1 cellular context compared by ENCODE assay signal in the genomic region with DNA sequence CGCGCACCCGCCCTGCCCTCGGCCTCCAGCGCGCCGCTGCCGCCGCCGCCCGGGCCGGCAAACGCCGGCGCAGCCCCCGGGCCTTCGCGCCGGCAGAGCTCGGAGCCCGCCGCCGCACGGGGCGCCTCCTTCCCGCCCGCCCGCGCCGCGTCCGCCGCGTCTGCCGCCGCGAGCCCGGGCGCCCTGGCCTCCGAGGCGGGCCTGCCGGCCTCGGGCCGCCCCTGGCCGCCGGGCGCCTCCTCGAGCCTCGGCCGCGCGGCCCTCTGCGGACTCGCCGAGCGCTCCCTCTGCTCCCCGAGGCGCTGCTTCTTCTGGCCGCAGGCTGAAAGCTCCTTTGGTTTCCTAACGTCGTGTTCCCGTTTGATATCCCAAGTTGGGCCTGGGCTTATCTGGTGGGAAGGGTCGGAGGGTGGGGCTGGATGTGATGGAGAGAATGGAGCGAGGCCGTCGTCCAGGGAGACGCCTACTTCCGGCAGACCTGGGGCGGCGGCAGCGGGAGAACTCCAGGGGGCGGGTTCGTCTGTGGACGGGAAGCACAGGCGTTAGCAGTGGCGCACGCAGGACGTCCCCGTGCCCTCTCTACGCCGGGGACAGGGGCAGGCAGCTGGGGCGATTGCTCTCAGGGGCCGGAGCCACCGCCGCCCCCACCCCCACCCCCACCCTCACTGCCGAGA.
A peak's percentile ranks its signal among the peaks of the same experiment; 100 is the strongest.
TF ChIP-seq lines count a peak whose summit lies in the region.

No MANE protein-coding gene starts in this region.

TF ChIP-seq in HEK293, 187 proteins besides CTCF, POLR2A, EP300 and RAD21 (continued from another document):
- TF ChIP-seq, protein P1, sequence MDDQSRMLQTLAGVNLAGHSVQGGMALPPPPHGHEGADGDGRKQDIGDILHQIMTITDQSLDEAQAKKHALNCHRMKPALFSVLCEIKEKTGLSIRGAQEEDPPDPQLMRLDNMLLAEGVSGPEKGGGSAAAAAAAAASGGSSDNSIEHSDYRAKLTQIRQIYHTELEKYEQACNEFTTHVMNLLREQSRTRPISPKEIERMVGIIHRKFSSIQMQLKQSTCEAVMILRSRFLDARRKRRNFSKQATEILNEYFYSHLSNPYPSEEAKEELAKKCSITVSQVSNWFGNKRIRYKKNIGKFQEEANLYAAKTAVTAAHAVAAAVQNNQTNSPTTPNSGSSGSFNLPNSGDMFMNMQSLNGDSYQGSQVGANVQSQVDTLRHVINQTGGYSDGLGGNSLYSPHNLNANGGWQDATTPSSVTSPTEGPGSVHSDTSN (CRISPR knock-in tag; IDR thresholded peaks at IDR 0.05) = no peak
- TF ChIP-seq, protein P2, sequence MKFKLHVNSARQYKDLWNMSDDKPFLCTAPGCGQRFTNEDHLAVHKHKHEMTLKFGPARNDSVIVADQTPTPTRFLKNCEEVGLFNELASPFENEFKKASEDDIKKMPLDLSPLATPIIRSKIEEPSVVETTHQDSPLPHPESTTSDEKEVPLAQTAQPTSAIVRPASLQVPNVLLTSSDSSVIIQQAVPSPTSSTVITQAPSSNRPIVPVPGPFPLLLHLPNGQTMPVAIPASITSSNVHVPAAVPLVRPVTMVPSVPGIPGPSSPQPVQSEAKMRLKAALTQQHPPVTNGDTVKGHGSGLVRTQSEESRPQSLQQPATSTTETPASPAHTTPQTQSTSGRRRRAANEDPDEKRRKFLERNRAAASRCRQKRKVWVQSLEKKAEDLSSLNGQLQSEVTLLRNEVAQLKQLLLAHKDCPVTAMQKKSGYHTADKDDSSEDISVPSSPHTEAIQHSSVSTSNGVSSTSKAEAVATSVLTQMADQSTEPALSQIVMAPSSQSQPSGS (tag by site-specific recombination; IDR thresholded peaks at IDR 0.05; ENCODE audit: low read depth) = no peak
- TF ChIP-seq SALL2 (tag by site-specific recombination; IDR thresholded peaks at IDR 0.05; ENCODE audit: borderline replicate concordance) (no peak), ZNF747 (tag by site-specific recombination; IDR thresholded peaks at IDR 0.05) (no peak), KLF1 (tag by site-specific recombination; IDR thresholded peaks at IDR 0.05) (peak; percentile 63), ZNF626 (tag by site-specific recombination; IDR thresholded peaks at IDR 0.05) (no peak), OSR2 (tag by site-specific recombination; IDR thresholded peaks at IDR 0.05) (no peak), ZNF629 (tag by site-specific recombination; IDR thresholded peaks at IDR 0.05) (0 out of 2 replicates have a peak, but pooled peaks have one; percentile 9), ZEB2 (tag by site-specific recombination; IDR thresholded peaks at IDR 0.05) (peak; percentile 20; the same call in 1 of the 2 replicates), GFI1B (tag by site-specific recombination; IDR thresholded peaks at IDR 0.05) (no peak), KLF7 (tag by site-specific recombination; IDR thresholded peaks at IDR 0.05; ENCODE audit: borderline replicate concordance) (peak; percentile 53; the same call in 1 of the 2 replicates), EGR2 (tag by site-specific recombination; IDR thresholded peaks at IDR 0.05; ENCODE audit: low read depth) (no peak), ZNF133 (tag by site-specific recombination; IDR thresholded peaks at IDR 0.05) (no peak), ZNF221 (tag by site-specific recombination; IDR thresholded peaks at IDR 0.05; ENCODE audit: borderline replicate concordance) (no peak)
- TF ChIP-seq, protein P3, sequence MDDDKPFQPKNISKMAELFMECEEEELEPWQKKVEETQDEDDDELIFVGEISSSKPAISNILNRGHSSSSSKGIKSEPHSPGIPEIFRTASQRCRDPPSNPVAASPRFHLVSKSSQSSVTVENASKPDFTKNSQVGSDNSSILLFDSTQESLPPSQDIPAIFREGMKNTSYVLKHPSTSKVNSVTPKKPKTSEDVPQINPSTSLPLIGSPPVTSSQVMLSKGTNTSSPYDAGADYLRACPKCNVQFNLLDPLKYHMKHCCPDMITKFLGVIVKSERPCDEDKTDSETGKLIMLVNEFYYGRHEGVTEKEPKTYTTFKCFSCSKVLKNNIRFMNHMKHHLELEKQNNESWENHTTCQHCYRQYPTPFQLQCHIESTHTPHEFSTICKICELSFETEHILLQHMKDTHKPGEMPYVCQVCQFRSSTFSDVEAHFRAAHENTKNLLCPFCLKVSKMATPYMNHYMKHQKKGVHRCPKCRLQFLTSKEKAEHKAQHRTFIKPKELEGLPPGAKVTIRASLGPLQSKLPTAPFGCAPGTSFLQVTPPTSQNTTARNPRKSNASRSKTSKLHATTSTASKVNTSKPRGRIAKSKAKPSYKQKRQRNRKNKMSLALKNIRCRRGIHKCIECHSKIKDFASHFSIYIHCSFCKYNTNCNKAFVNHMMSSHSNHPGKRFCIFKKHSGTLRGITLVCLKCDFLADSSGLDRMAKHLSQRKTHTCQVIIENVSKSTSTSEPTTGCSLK (tag by site-specific recombination; IDR thresholded peaks at IDR 0.05) = no peak
- TF ChIP-seq, protein P4, sequence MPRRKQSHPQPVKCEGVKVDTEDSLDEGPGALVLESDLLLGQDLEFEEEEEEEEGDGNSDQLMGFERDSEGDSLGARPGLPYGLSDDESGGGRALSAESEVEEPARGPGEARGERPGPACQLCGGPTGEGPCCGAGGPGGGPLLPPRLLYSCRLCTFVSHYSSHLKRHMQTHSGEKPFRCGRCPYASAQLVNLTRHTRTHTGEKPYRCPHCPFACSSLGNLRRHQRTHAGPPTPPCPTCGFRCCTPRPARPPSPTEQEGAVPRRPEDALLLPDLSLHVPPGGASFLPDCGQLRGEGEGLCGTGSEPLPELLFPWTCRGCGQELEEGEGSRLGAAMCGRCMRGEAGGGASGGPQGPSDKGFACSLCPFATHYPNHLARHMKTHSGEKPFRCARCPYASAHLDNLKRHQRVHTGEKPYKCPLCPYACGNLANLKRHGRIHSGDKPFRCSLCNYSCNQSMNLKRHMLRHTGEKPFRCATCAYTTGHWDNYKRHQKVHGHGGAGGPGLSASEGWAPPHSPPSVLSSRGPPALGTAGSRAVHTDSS (tag by site-specific recombination; IDR thresholded peaks at IDR 0.05) = no peak
- TF ChIP-seq, protein P5, sequence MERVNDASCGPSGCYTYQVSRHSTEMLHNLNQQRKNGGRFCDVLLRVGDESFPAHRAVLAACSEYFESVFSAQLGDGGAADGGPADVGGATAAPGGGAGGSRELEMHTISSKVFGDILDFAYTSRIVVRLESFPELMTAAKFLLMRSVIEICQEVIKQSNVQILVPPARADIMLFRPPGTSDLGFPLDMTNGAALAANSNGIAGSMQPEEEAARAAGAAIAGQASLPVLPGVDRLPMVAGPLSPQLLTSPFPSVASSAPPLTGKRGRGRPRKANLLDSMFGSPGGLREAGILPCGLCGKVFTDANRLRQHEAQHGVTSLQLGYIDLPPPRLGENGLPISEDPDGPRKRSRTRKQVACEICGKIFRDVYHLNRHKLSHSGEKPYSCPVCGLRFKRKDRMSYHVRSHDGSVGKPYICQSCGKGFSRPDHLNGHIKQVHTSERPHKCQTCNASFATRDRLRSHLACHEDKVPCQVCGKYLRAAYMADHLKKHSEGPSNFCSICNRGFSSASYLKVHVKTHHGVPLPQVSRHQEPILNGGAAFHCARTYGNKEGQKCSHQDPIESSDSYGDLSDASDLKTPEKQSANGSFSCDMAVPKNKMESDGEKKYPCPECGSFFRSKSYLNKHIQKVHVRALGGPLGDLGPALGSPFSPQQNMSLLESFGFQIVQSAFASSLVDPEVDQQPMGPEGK (tag by site-specific recombination; IDR thresholded peaks at IDR 0.05) = peak; percentile 65; the same call in 1 of the 2 replicates
TF ChIP-seq in HEK293: peak in this region for 24.
